16 cellular contexts compared by ENCODE assay signal in the genomic region with DNA sequence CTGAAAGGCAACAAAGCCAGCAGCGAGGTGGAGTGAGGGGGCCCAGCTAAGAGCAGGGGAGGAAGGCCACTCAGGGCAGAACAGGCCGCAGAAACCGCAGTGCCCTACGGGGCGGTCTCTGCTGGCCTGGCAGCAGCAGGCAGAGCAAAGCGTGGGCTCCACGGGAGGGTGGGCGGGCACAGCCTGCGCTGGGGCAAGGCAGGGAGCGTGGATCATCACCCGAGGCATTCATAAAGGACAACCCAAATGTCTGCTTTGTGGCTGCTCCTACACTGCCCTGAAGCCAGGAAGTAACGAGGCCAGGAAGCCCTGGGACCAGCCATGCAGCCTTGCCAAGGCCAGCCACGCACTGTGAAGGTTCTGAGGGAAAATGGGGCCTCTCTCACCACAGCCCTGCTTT.
DNase-seq lines count a peak whose midpoint lies in the region; ATAC-seq and TF ChIP-seq lines count a peak whose summit lies in the region.
"Had no signal": no experiment of that assay in that cellular context is flagged by ENCODE, and none has a peak within 500 bp of the region (broad histone marks: within the 10 kb centered on the region; RNA-seq: fewer than 3 reads in every experiment).

No MANE protein-coding gene starts in this region.

- peak overlapping the region; percentile 57 for H3K9ac ChIP-seq in OCI-LY1 (ENCODE audit: low read length)

- H3K36me3 ChIP-seq in OCI-LY1 (ENCODE audit: insufficient read depth, low read length) (no peaks in the 10 kb centered on the region), sigmoid colon (no peaks in the 10 kb centered on the region)
- H3K36me3 ChIP-seq: esophagus squamous epithelium had no signal

- no peak for TF ChIP-seq POLR2A in sigmoid colon (IDR thresholded peaks at IDR 0.05)

- peaks cover 2% of the 10 kb centered on the region for H3K36me3 Mint-ChIP-seq in osteocyte (ENCODE audit: unreplicated experiment)

- no peaks in the 10 kb centered on the region for H4K20me1 ChIP-seq in OCI-LY1 (ENCODE audit: insufficient read depth, low read length)

- no peaks in the 10 kb centered on the region for H3K9me3 Mint-ChIP-seq in osteocyte (ENCODE audit: unreplicated experiment)
- H3K9me3 Mint-ChIP-seq: activated T-cell treated with anti-CD3 and anti-CD28 coated beads, Interleukin-2, amount 50 U/mL, for 72 hours had no signal

- intact Hi-C loops in sigmoid colon (cut with DNase I), result loop anchor here (5.0 to 10.0 kb wide), 2 partner anchors 67 to 250 kb away; partner anchors contain the start of gene EIF3B

- peak overlapping the region; percentile 51 for H3K4me2 ChIP-seq in OCI-LY1 (ENCODE audit: low read length)

- no peaks in the 10 kb centered on the region for H3K79me2 ChIP-seq in OCI-LY1 (ENCODE audit: insufficient read depth, low read length)

- DNase-seq in EH (ENCODE audit: low read depth) (peak; percentile 25), foreskin melanocyte (peak; percentile 48), sigmoid colon (no peak), osteocyte (ENCODE audit: extremely low spot score, unreplicated experiment) (no peak), GM10266 (ENCODE audit: extremely low spot score) (no peak)
- DNase-seq in stimulated activated CD4-positive, alpha-beta T cell treated with anti-CD3 and anti-CD28 coated beads, Interleukin-2, amount 100 ng/mL, for 48 hours, result no peak
- DNase-seq: activated T-cell treated with anti-CD3 and anti-CD28 coated beads, Interleukin-2, amount 50 U/mL, for 72 hours; cortex of kidney; esophagus squamous epithelium; naive thymus-derived CD4-positive, alpha-beta T cell; NCI-H2081; NCI-H526 treated with DMSO at 0.1 percent for 48 hours; stimulated activated naive CD8-positive, alpha-beta T cell treated with anti-CD3 and anti-CD28 coated beads, Interleukin-15, amount 100 ng/mL, for 72 hours; T-helper 17 cell had no signal

- H3K4me1 ChIP-seq in OCI-LY1 (ENCODE audit: insufficient read depth, low read length, severe bottlenecking), result peaks cover 81% of the 10 kb centered on the region
- H3K4me1 ChIP-seq in sigmoid colon, result peaks cover 0 to 34% (median 31%) of the 10 kb centered on the region in 4 donors

- H3K9me2 ChIP-seq in OCI-LY1 (ENCODE audit: low read depth, low read length), result no peaks in the 10 kb centered on the region

- no peak overlapping the region for H3K4me3 Mint-ChIP-seq in osteocyte (ENCODE audit: unreplicated experiment)
- H3K4me3 Mint-ChIP-seq: activated T-cell treated with anti-CD3 and anti-CD28 coated beads, Interleukin-2, amount 50 U/mL, for 72 hours; stimulated activated naive CD8-positive, alpha-beta T cell treated with anti-CD3 and anti-CD28 coated beads, Interleukin-15, amount 100 ng/mL, for 72 hours; T-helper 17 cell had no signal

- no peak for TF ChIP-seq EP300 in sigmoid colon (IDR thresholded peaks at IDR 0.05)

- no peaks in the 10 kb centered on the region for H3F3A ChIP-seq in OCI-LY1 (ENCODE audit: insufficient read depth, low read length)

- no peaks in the 10 kb centered on the region for H3K27me3 Mint-ChIP-seq in osteocyte (ENCODE audit: unreplicated experiment)
- H3K27me3 Mint-ChIP-seq: naive thymus-derived CD4-positive, alpha-beta T cell; stimulated activated naive CD8-positive, alpha-beta T cell treated with anti-CD3 and anti-CD28 coated beads, Interleukin-15, amount 100 ng/mL, for 72 hours; T-helper 17 cell had no signal

- H3K27me3 ChIP-seq in OCI-LY1 (ENCODE audit: insufficient read depth, low read length) (no peaks in the 10 kb centered on the region), sigmoid colon (no peaks in the 10 kb centered on the region)
- H3K27me3 ChIP-seq: esophagus squamous epithelium had no signal

- H3K9me3 ChIP-seq in OCI-LY1 (ENCODE audit: low read length) (no peaks in the 10 kb centered on the region), sigmoid colon (no peaks in the 10 kb centered on the region)
- H3K9me3 ChIP-seq: esophagus squamous epithelium had no signal

- H3K27ac ChIP-seq in OCI-LY1 (ENCODE audit: low read depth, low read length, poor library complexity, severe bottlenecking) (peak overlapping the region; percentile 89), sigmoid colon (peak overlapping the region in 3 of 4 donors; percentile 69 to 77 (median 74))
- H3K27ac ChIP-seq: esophagus squamous epithelium had no signal

- no peak for ATAC-seq in HG03025 (IDR thresholded peaks at IDR 0.05; ENCODE audit: low FRiP score, unreplicated experiment)
- ATAC-seq: activated T-cell treated with anti-CD3 and anti-CD28 coated beads, Interleukin-2, amount 50 U/mL, for 72 hours; naive thymus-derived CD4-positive, alpha-beta T cell; stimulated activated naive CD8-positive, alpha-beta T cell treated with anti-CD3 and anti-CD28 coated beads, Interleukin-15, amount 100 ng/mL, for 72 hours; T-helper 17 cell had no signal

- H3K4me1 Mint-ChIP-seq in osteocyte (ENCODE audit: unreplicated experiment), result peaks cover 53% of the 10 kb centered on the region

- no peak overlapping the region for H2AFZ ChIP-seq in OCI-LY1 (ENCODE audit: low read length)

- TF ChIP-seq CTCF in OCI-LY1 (IDR thresholded peaks at IDR 0.05; ENCODE audit: low read length), result no peak
- TF ChIP-seq CTCF in sigmoid colon (IDR thresholded peaks at IDR 0.05), result no peak
- no peak for TF ChIP-seq CTCF in osteocyte (IDR thresholded peaks at IDR 0.05)
- TF ChIP-seq CTCF in GM10266 (IDR thresholded peaks at IDR 0.05; ENCODE audit: control insufficient read depth, insufficient read depth, low read depth, missing control alignments), result no peak

- 86 to 92% methylated on average over 13 of the region's 13 CpGs for WGBS in sigmoid colon, 2 donors

- H3K27ac Mint-ChIP-seq in osteocyte (ENCODE audit: unreplicated experiment), result no peak overlapping the region
- H3K27ac Mint-ChIP-seq: activated T-cell treated with anti-CD3 and anti-CD28 coated beads, Interleukin-2, amount 50 U/mL, for 72 hours; T-helper 17 cell had no signal

- H3K4me3 ChIP-seq in OCI-LY1 (ENCODE audit: low read depth, low read length, poor library complexity, severe bottlenecking) (peak overlapping the region; percentile 32), sigmoid colon (no peak overlapping the region)
- H3K4me3 ChIP-seq: esophagus squamous epithelium had no signal

Comparison
In these comparisons a context has a peak if more than half of its experiments do, and no peak if none do; other contexts are left out.
1. DNase-seq: peak in EH (single experiment) and foreskin melanocyte (single experiment); none in sigmoid colon (single experiment), osteocyte (single experiment), stimulated activated CD4-positive, alpha-beta T cell treated with anti-CD3 and anti-CD28 coated beads, Interleukin-2, amount 100 ng/mL, for 48 hours (0 of 2) and GM10266 (single experiment).